ENCODE assay signal across 1 cellular context in genomic region chr2:16394072-16394985, GRCh38.
TF ChIP-seq lines count a peak whose summit lies in the region.

No MANE protein-coding gene starts in this region.

TF ChIP-seq in HepG2, 621 proteins besides CTCF, POLR2A, EP300 and RAD21 (continued from another document):
- peak; percentile 33; the same call in 1 of the 2 replicates for TF ChIP-seq ZNF280B (CRISPR knock-in tag; IDR thresholded peaks at IDR 0.05; ENCODE audit: borderline replicate concordance)
- TF ChIP-seq MNT (IDR thresholded peaks at IDR 0.05), result 0 out of 2 replicates have a peak, but pooled peaks have one; percentile 8
- TF ChIP-seq TRIM22 (IDR thresholded peaks at IDR 0.05), result no peak
- TF ChIP-seq CREBL2 (CRISPR knock-in tag; IDR thresholded peaks at IDR 0.05; ENCODE audit: borderline replicate concordance), result no peak
- TF ChIP-seq ZNF253 (CRISPR knock-in tag; IDR thresholded peaks at IDR 0.05; ENCODE audit: borderline replicate concordance), result 0 out of 2 replicates have a peak, but pooled peaks have one; percentile 33
- TF ChIP-seq HCFC1 (IDR thresholded peaks at IDR 0.05; ENCODE audit: low read depth, low read length), result no peak
- TF ChIP-seq TARDBP (CRISPR knock-in tag; IDR thresholded peaks at IDR 0.05), result no peak
- peak; percentile 30; the same call in 1 of the 2 replicates for TF ChIP-seq ZNF687 (CRISPR knock-in tag; IDR thresholded peaks at IDR 0.05)
- TF ChIP-seq ZNF749 (CRISPR knock-in tag; IDR thresholded peaks at IDR 0.05; ENCODE audit: borderline replicate concordance), result 0 out of 2 replicates have a peak, but pooled peaks have one; percentile 40
- no peak for TF ChIP-seq ZNF558 (CRISPR knock-in tag; IDR thresholded peaks at IDR 0.05; ENCODE audit: borderline replicate concordance)
- no peak for TF ChIP-seq FOXJ3 (CRISPR knock-in tag; IDR thresholded peaks at IDR 0.05; ENCODE audit: borderline replicate concordance)
- TF ChIP-seq SRY (CRISPR knock-in tag; IDR thresholded peaks at IDR 0.05), result no peak
- no peak for TF ChIP-seq NCOR1 (IDR thresholded peaks at IDR 0.05; ENCODE audit: borderline replicate concordance, low read length)
- TF ChIP-seq THAP8 (CRISPR knock-in tag; IDR thresholded peaks at IDR 0.05; ENCODE audit: borderline replicate concordance), result no peak
- no peak for TF ChIP-seq KLF16 (CRISPR knock-in tag; IDR thresholded peaks at IDR 0.05)
- 0 out of 2 replicates have a peak, but pooled peaks have one; percentile 22 for TF ChIP-seq ZNF207 (IDR thresholded peaks at IDR 0.05; ENCODE audit: borderline replicate concordance)
- no peak for TF ChIP-seq RXRA (CRISPR knock-in tag; IDR thresholded peaks at IDR 0.05)
- TF ChIP-seq GPN1 (CRISPR knock-in tag; IDR thresholded peaks at IDR 0.05; ENCODE audit: borderline replicate concordance), result no peak
- no peak for TF ChIP-seq ZNF143 (CRISPR knock-in tag; IDR thresholded peaks at IDR 0.05)
- TF ChIP-seq MTA1 (CRISPR knock-in tag; IDR thresholded peaks at IDR 0.05; ENCODE audit: borderline replicate concordance), result no peak
- TF ChIP-seq ZNF33A (CRISPR knock-in tag; IDR thresholded peaks at IDR 0.05; ENCODE audit: borderline replicate concordance), result no peak
